In genomic region chr17:27601069-27601974, GRCh38 we compare ENCODE assay signal across 8 cellular contexts. TPM values are rescaled to one million over a fixed set of nuclear protein-coding genes. Genes with fewer than 3 reads are reported as not detected.
A peak's percentile ranks its signal among the peaks of the same experiment; 100 is the strongest.
DNase-seq lines count a peak whose midpoint lies in the region; ATAC-seq and TF ChIP-seq lines count a peak whose summit lies in the region.

No MANE protein-coding gene starts in this region.

- peak; percentile 89 for TF ChIP-seq CTCF in GM10248 (IDR thresholded peaks at IDR 0.05; ENCODE audit: control extremely low read depth, extremely low read depth, low read depth, missing control alignments)

- peaks cover 13% of the 10 kb centered on the region for H3K36me3 Mint-ChIP-seq in T-helper 2 cell treated with Interferon-gamma antibody and Interleukin-4, amounts not matched to agents 5 μg/mL and 100 μg/mL, for 36 hours (ENCODE audit: low read depth)

- ATAC-seq in left ventricle myocardium superior = peak; percentile 58
- no peak for ATAC-seq in GM19397 (IDR thresholded peaks at IDR 0.05; ENCODE audit: unreplicated experiment)
- no peak for ATAC-seq in GM18517 (IDR thresholded peaks at IDR 0.05; ENCODE audit: unreplicated experiment)

- POLR2A ChIA-PET in GM10248 (lab: Yijun Ruan, JAX) = interaction anchor here (0.6 kb wide), 1 partner anchor 104 kb away, joined by 3 read pairs; no protein-coding TSS in a partner anchor

- H3K9me3 Mint-ChIP-seq in T-helper 2 cell treated with Interferon-gamma antibody and Interleukin-4, amounts not matched to agents 5 μg/mL and 100 μg/mL, for 36 hours = no peaks in the 10 kb centered on the region

- DNase-seq in GM10248 (ENCODE audit: extremely low spot score) (peak; percentile 71), NCI-H1105 treated with DMSO at 0.1 percent for 48 hours (lab: John Stamatoyannopoulos, UW) (peak; percentile 55), anterior cingulate cortex (lab: John Stamatoyannopoulos, UW) (peak in 55 of 58 donors; percentile 12 to 91 (median 54)), left ventricle myocardium superior (peak; percentile 83), retina (peak; percentile 79)
- peak; percentile 65 for DNase-seq in T-helper 2 cell treated with Interferon-gamma antibody and Interleukin-4, amounts not matched to agents 5 μg/mL and 100 μg/mL, for 36 hours (ENCODE audit: low spot score)

- no peaks in the 10 kb centered on the region for H3K27me3 Mint-ChIP-seq in T-helper 2 cell treated with Interferon-gamma antibody and Interleukin-4, amounts not matched to agents 5 μg/mL and 100 μg/mL, for 36 hours (ENCODE audit: low read depth)

- CTCF ChIA-PET in GM10248 (lab: Yijun Ruan, JAX) = interaction anchor here (0.7 to 13.5 kb wide), 42 partner anchors 12 to 363 kb away, joined by 3 to 331 read pairs (median 7); partner anchors contain the start of genes KSR1 and LGALS9

- intact Hi-C loops in left ventricle myocardium superior (cut with micrococcal nuclease) = loop anchor here (5.0 kb wide), 3 partner anchors 51 to 364 kb away; no protein-coding TSS in a partner anchor

- no peak overlapping the region for H3K4me3 Mint-ChIP-seq in T-helper 2 cell treated with Interferon-gamma antibody and Interleukin-4, amounts not matched to agents 5 μg/mL and 100 μg/mL, for 36 hours

- H3K27ac Mint-ChIP-seq in T-helper 2 cell treated with Interferon-gamma antibody and Interleukin-4, amounts not matched to agents 5 μg/mL and 100 μg/mL, for 36 hours = no peak overlapping the region

- H3K4me1 Mint-ChIP-seq in T-helper 2 cell treated with Interferon-gamma antibody and Interleukin-4, amounts not matched to agents 5 μg/mL and 100 μg/mL, for 36 hours (ENCODE audit: low read depth) = peaks cover 7% of the 10 kb centered on the region

RNA-seq across cellular contexts. Expression of gene LGALS9, which starts 29.7 kb away (rescaled TPM):
- total RNA-seq in left ventricle myocardium superior = 16.9 TPM
